ENCODE assay signal across 8 cellular contexts in the genomic region with DNA sequence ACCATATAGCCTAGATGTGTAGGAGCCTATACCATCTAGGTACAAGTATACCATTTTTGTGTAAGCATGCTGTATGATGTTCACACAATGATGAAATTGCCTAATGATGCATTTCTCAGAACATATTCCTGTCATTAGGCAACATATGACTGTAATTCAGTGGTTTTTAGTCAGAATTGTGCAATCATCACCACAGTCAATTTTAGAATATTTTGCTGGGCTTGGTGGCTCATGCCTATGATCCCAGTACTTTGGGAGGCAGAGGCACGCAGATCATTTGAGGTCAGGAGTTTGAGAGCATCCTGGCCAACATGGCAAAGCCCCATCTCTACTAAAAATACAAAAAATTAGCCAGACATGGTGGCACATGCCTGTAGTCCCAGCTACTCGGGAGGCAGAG. TPM values are rescaled to one million over a fixed set of nuclear protein-coding genes. Genes with fewer than 3 reads are reported as not detected.
DNase-seq lines count a peak whose midpoint lies in the region; ATAC-seq, FAIRE-seq and TF ChIP-seq lines count a peak whose summit lies in the region.
"Not testable (repeated sequence)": the region's sequence is repeated elsewhere in the genome, so short reads cannot be mapped to it uniquely, and the experiment has no call there.

No MANE protein-coding gene starts in this region.

- not testable (repeated sequence) for DNase-seq in A549 (ENCODE audit: low read depth in 1 of 2, low spot score in 1 of 2); K562 (ENCODE audit: extremely low read depth in 1 of 4, low spot score in 3 of 4); lung (ENCODE audit: low spot score)
- DNase-seq in GM23248 (peak; percentile 93), NCI-H226 (peak; percentile 51), foreskin fibroblast (peak; percentile 82 to 92), spleen (peak; percentile 45)
- DNase-seq in activated CD4-positive, alpha-beta T cell treated with anti-CD3 and anti-CD28 coated beads for 36 hours = peak; percentile 58

- not testable (repeated sequence) for H3K9me3 ChIP-seq in A549; GM23248 (ENCODE audit: low read depth); K562 (replicated peaks; ENCODE audit: control insufficient read depth, insufficient read depth, low read depth, low read length); lung (ENCODE audit: control insufficient read depth in 2 of 2, insufficient read depth in 1 of 2, low read length in 1 of 2); spleen

- H4K20me1 ChIP-seq in GM23248 (ENCODE audit: insufficient read depth); K562 (replicated peaks; ENCODE audit: control insufficient read depth, insufficient read depth, low read length): not testable (repeated sequence)

- WGBS in A549 (ENCODE audit: missing lambda C conversion rate) = 74% methylated on average over 2 of the region's 2 CpGs
- 0 to 3% methylated on average over 2 of the region's 2 CpGs for WGBS in GM23248 (ENCODE audit: low coverage in 1 of 2, low lambda C conversion rate in 2 of 2, missing lambda C conversion rate in 2 of 2), 2 experiments
- 73% methylated on average over 2 of the region's 2 CpGs for WGBS in K562 (ENCODE audit: insufficient coverage, low coverage, missing lambda C conversion rate)
- 32 to 44% methylated on average over 2 of the region's 2 CpGs for WGBS in lung, 2 donors
- WGBS in spleen, 5 donors = 30 to 73% (median 48%) methylated on average over 2 of the region's 2 CpGs

- not testable (repeated sequence) for H3K27ac ChIP-seq in A549; K562 (ENCODE audit: extremely low read depth, low read depth, low read length); lung (ENCODE audit: low read depth in 1 of 2, low read length in 1 of 2)
- H3K27ac ChIP-seq in GM23248 = peak overlapping the region; percentile 76
- peak overlapping the region in 7 of 8 donors; percentile 51 to 83 (median 79) for H3K27ac ChIP-seq in spleen

- not testable (repeated sequence) for BruUV-seq in K562 (replicated peaks; lab: Mats Ljungman, UMichigan)

- not testable (repeated sequence) for TF ChIP-seq EP300 in A549 (IDR thresholded peaks at IDR 0.05); K562 (IDR thresholded peaks at IDR 0.05; ENCODE audit: low read length)

- H3K4me2 ChIP-seq in A549; K562 (ENCODE audit: insufficient read depth, low read length): not testable (repeated sequence)
- H3K4me2 ChIP-seq in GM23248 (ENCODE audit: unreplicated experiment) = peak overlapping the region; percentile 49

- H3K79me2 ChIP-seq in GM23248 (ENCODE audit: insufficient read depth) (peaks cover 97% of the 10 kb centered on the region), K562 (ENCODE audit: control insufficient read depth, insufficient read depth, low read length) (peaks cover 80% of the 10 kb centered on the region)

- not testable (repeated sequence) for H3K27me3 ChIP-seq in GM23248 (replicated peaks; ENCODE audit: insufficient read depth); K562 (ENCODE audit: control insufficient read depth in 2 of 2, insufficient read depth in 2 of 2, low read length in 2 of 2); lung (ENCODE audit: control insufficient read depth, insufficient read depth); spleen (replicated peaks in 1 of 7)

- not testable (repeated sequence) for TF ChIP-seq RAD21 in A549 (conservative IDR thresholded peaks at IDR 0.05 in 1 of 2, IDR thresholded peaks at IDR 0.05 in 1 of 2); K562 (CRISPR knock-in tag; conservative IDR thresholded peaks at IDR 0.05 in 1 of 2, IDR thresholded peaks at IDR 0.05 in 1 of 2)

- H3K4me1 ChIP-seq in A549 = peaks cover 24% of the 10 kb centered on the region
- H3K4me1 ChIP-seq in GM23248 (ENCODE audit: insufficient read depth) = peaks cover 51% of the 10 kb centered on the region
- H3K4me1 ChIP-seq in K562 (replicated peaks in 1 of 2; ENCODE audit: control insufficient read depth in 2 of 2, insufficient read depth in 2 of 2, low read length in 2 of 2) = not testable (repeated sequence)
- H3K4me1 ChIP-seq in lung (ENCODE audit: control insufficient read depth in 2 of 2, insufficient read depth in 2 of 2, low read length in 2 of 2) = peaks cover 5 to 10% of the 10 kb centered on the region in 2 donors
- peaks cover 12 to 99% (median 60%) of the 10 kb centered on the region in 6 donors for H3K4me1 ChIP-seq in spleen

- not testable (repeated sequence) for TF ChIP-seq POLR2A in A549 (IDR thresholded peaks at IDR 0.05; ENCODE audit: low read length); K562 (conservative IDR thresholded peaks at IDR 0.05); spleen (IDR thresholded peaks at IDR 0.05)

- TF ChIP-seq CTCF in A549 (IDR thresholded peaks at IDR 0.05); K562 (IDR thresholded peaks at IDR 0.05 in 2 of 3, conservative IDR thresholded peaks at IDR 0.05 in 1 of 3; ENCODE audit: insufficient read depth in 2 of 3, low read depth in 1 of 3, low read length in 3 of 3); foreskin fibroblast (IDR thresholded peaks at IDR 0.05; ENCODE audit: low read depth, low read length); lung (IDR thresholded peaks at IDR 0.05; ENCODE audit: control extremely low read depth, extremely low read depth); spleen (IDR thresholded peaks at IDR 0.05 in 8 of 11, conservative IDR thresholded peaks at IDR 0.05 in 3 of 11): not testable (repeated sequence)

- in situ Hi-C loops in GM23248 (cut with MboI); K562 (cut with MboI): not testable (repeated sequence)

- ATAC-seq in A549 = 0 out of 6 replicates have a peak, but pooled peaks of 1 of the 2 experiments have one; percentile 33
- peak; percentile 96 for ATAC-seq in activated CD4-positive, alpha-beta T cell treated with anti-CD3 and anti-CD28 coated beads for 36 hours
- ATAC-seq in K562 = not testable (repeated sequence)
- ATAC-seq in lung (ENCODE audit: insufficient read depth, low FRiP score) = peak; percentile 72

- CTCF ChIA-PET in A549 (lab: Yijun Ruan, JAX) = interaction anchor here (1.0 to 5.1 kb wide), 6 partner anchors 9 to 98 kb away, joined by 3 to 29 read pairs (median 4); no protein-coding TSS in a partner anchor
- CTCF ChIA-PET in activated CD4-positive, alpha-beta T cell treated with anti-CD3 and anti-CD28 coated beads for 36 hours (lab: Charles Lee) = interaction anchor here (0.6 to 3.9 kb wide), 3 partner anchors 13 to 796 kb away, joined by 3 to 31 read pairs (median 3); no protein-coding TSS in a partner anchor
- CTCF ChIA-PET in K562 (lab: Yijun Ruan, JAX; ENCODE audit: low intra/inter-chr PET ratio) = not testable (repeated sequence)

- peak overlapping the region; percentile 47 for H3K9ac ChIP-seq in GM23248
- H3K9ac ChIP-seq in K562 (ENCODE audit: insufficient read depth in 1 of 2, low read depth in 2 of 2, low read length in 2 of 2) = not testable (repeated sequence)

- H3K27ac Mint-ChIP-seq in activated CD4-positive, alpha-beta T cell treated with anti-CD3 and anti-CD28 coated beads for 36 hours = not testable (repeated sequence)

- H2AFZ ChIP-seq in GM23248; K562 (ENCODE audit: low read depth, low read length): not testable (repeated sequence)

- not testable (repeated sequence) for H3K4me3 ChIP-seq in A549; K562; foreskin fibroblast (ENCODE audit: low read depth in 1 of 2, low read length in 2 of 2); lung
- H3K4me3 ChIP-seq in GM23248 (0 out of 2 replicates have a peak overlapping the region, but pooled peaks have one; percentile 17), spleen (peak overlapping the region in 1 of 8 donors; percentile 25)

- H3K36me3 Mint-ChIP-seq in activated CD4-positive, alpha-beta T cell treated with anti-CD3 and anti-CD28 coated beads for 36 hours (ENCODE audit: low read depth) = peaks cover 15% of the 10 kb centered on the region

- not testable (repeated sequence) for H3K9me3 Mint-ChIP-seq in activated CD4-positive, alpha-beta T cell treated with anti-CD3 and anti-CD28 coated beads for 36 hours (ENCODE audit: low read depth)

- peak overlapping the region; percentile 28 for H3K4me3 Mint-ChIP-seq in activated CD4-positive, alpha-beta T cell treated with anti-CD3 and anti-CD28 coated beads for 36 hours

- not testable (repeated sequence) for H3K9me2 ChIP-seq in GM23248 (ENCODE audit: insufficient read depth)

- POLR2A ChIA-PET in A549 (lab: Yijun Ruan, JAX); K562 (lab: Yijun Ruan, JAX): not testable (repeated sequence)
- POLR2A ChIA-PET in activated CD4-positive, alpha-beta T cell treated with anti-CD3 and anti-CD28 coated beads for 36 hours (lab: Charles Lee) = interaction anchor here (1.5 kb wide), 1 partner anchor 20 kb away, joined by 10 read pairs; the partner anchor contains the start of gene UBE2R2

- not testable (repeated sequence) for H3K36me3 ChIP-seq in GM23248 (ENCODE audit: low read depth); K562 (ENCODE audit: control insufficient read depth, insufficient read depth, low read length); lung (ENCODE audit: control insufficient read depth in 2 of 2, insufficient read depth in 2 of 2, low read length in 2 of 2); spleen

- not testable (repeated sequence) for FAIRE-seq in A549 (lab: Jason Lieb, UNC); K562 (lab: Jason Lieb, UNC)

- H3F3A ChIP-seq in GM23248 (ENCODE audit: insufficient read depth) = peaks cover 29% of the 10 kb centered on the region

- H3K4me1 Mint-ChIP-seq in activated CD4-positive, alpha-beta T cell treated with anti-CD3 and anti-CD28 coated beads for 36 hours = peaks cover 45% of the 10 kb centered on the region

- H3K9me1 ChIP-seq in K562 (ENCODE audit: control insufficient read depth, insufficient read depth, low read length) = not testable (repeated sequence)

- H3K27me3 Mint-ChIP-seq in activated CD4-positive, alpha-beta T cell treated with anti-CD3 and anti-CD28 coated beads for 36 hours = not testable (repeated sequence)

- intact Hi-C loops in activated CD4-positive, alpha-beta T cell treated with anti-CD3 and anti-CD28 coated beads for 36 hours (cut with DNase I, micrococcal nuclease) = loop anchor here in 1 of 2 experiments (1.0 kb wide), 2 partner anchors 18 to 45 kb away; no protein-coding TSS in a partner anchor
- intact Hi-C loops in K562 (cut with micrococcal nuclease); spleen (cut with DNase I; ENCODE audit: low total_unique reads): not testable (repeated sequence)

RNA-seq across cellular contexts. Expression of gene UBE2R2, which starts 19.3 kb away (rescaled TPM):
- polyA plus RNA-seq in A549 (2011; rRNA removed) (44.9 and 48.1 TPM in 2 replicates), A549 (2017; fragmentation: RNase III; extraction: RNeasy Plus Mini Kit Qiagen cat#74134 plus additional on column Dnase treatment) (37.9 to 41.7 TPM (median 41.2 TPM) in 3 replicates), GM23248 (2016; fragmentation: Nextera tagmentation; extraction: Ambion mirVana) (16.0 and 18.1 TPM in 2 replicates), K562 (2011; rRNA removed) (10.2 and 12.0 TPM in 2 replicates), K562 (2014; fragmentation: Illumina TruSeq; extraction: Trizol) (22.3 and 26.2 TPM in 2 replicates), K562 (2014; fragmentation: Nextera tagmentation; extraction: Ambion mirVana) (1 to 10 TPM; 7.8 to 8.4 TPM), K562 (2014; rRNA removed) (11.3 and 11.8 TPM in 2 replicates), lung (10 to 100 TPM; 16.2 to 25.4 TPM), spleen (10 to 100 TPM; 15.2 to 20.2 (median 19.4) TPM)
- polyA plus RNA-seq in A549 (2012; cell fraction: cytosol; rRNA removed) = 19.9 and 20.4 TPM in 2 replicates
- 10.2 and 11.6 TPM in 2 replicates for polyA plus RNA-seq in A549 (2012; cell fraction: nucleus; rRNA removed)
- 34.8 and 36.2 TPM in 2 replicates for polyA minus RNA-seq in A549 (2011; rRNA and poly(A)+ RNA removed)
- 15.9 and 18.9 TPM in 2 replicates for total RNA-seq in GM23248 (2014; rRNA removed; shearing (Covaris generic))
- total RNA-seq in activated CD4-positive, alpha-beta T cell treated with anti-CD3 and anti-CD28 coated beads for 36 hours = 10 to 100 TPM; 47.7 to 49.5 TPM
- total RNA-seq in K562 (2011; cell fraction: chromatin; rRNA removed; ENCODE audit: low replicate concordance) = 9.6 and 14.3 TPM in 2 replicates
- total RNA-seq in K562 (2011; cell fraction: nucleolus; rRNA removed) = 7.1 and 7.2 TPM in 2 replicates
- 12.5 and 19.9 TPM in 2 replicates for total RNA-seq in K562 (2011; cell fraction: nucleoplasm; rRNA removed)
- total RNA-seq in K562 (2014; rRNA removed) (8.2 and 9.7 TPM in 2 replicates), K562 (2014; rRNA removed; fragmentation: Illumina TruSeq; extraction: Trizol) (12.8 and 13.8 TPM in 2 replicates), K562 (2015; rRNA removed; fragmentation: Illumina TruSeq; extraction: Trizol) (11.1 and 11.3 TPM in 2 replicates), K562 (2021) (20.5 and 22.5 TPM in 2 replicates), lung (10 to 100 TPM; 29.4 to 29.5 TPM), spleen (10 to 100 TPM; 33.4 to 48.5 (median 41.7) TPM)
- 6.8 and 10.1 TPM in 2 replicates for polyA plus RNA-seq in K562 (2011; cell fraction: cytosol; rRNA removed)
- 5.5 and 8.1 TPM in 2 replicates for polyA plus RNA-seq in K562 (2011; cell fraction: nucleus; rRNA removed)
- polyA plus RNA-seq in K562 (2012) = 21.8 and 25.8 TPM in 2 replicates
- 20.5 and 24.5 TPM in 2 replicates for polyA minus RNA-seq in K562 (2011; rRNA and poly(A)+ RNA removed)
- polyA minus RNA-seq in K562 (2011; cell fraction: cytosol; rRNA and poly(A)+ RNA removed) = 11.1 and 12.7 TPM in 2 replicates
- polyA minus RNA-seq in K562 (2011; cell fraction: nucleus; rRNA and poly(A)+ RNA removed) = 4.0 and 7.6 TPM in 2 replicates

RNA-seq across cellular contexts. Expression of gene PRSS3, which starts 40.9 kb away (rescaled TPM):
- polyA plus RNA-seq in A549 (2011; rRNA removed) (2.0 and 3.3 TPM in 2 replicates), A549 (2017; fragmentation: RNase III; extraction: RNeasy Plus Mini Kit Qiagen cat#74134 plus additional on column Dnase treatment) (1.9 to 4.3 TPM (median 4.0 TPM) in 3 replicates), GM23248 (2016; fragmentation: Nextera tagmentation; extraction: Ambion mirVana) (48.2 and 53.3 TPM in 2 replicates), K562 (2011; rRNA removed) (not detected in 2 replicates), K562 (2014; fragmentation: Illumina TruSeq; extraction: Trizol) (0.18 TPM in 1 of 2 replicates, not detected in the other), K562 (2014; fragmentation: Nextera tagmentation; extraction: Ambion mirVana) (under 1 TPM in 1 of 2 experiments, not detected in 1; 0.35 TPM), K562 (2014; rRNA removed) (not detected in 2 replicates), lung (under 1 TPM; 0.26 to 0.37 TPM), spleen (under 1 TPM in 2 of 3 donors, not detected in 1; 0.09 to 0.42 TPM)
- polyA plus RNA-seq in A549 (2012; cell fraction: cytosol; rRNA removed) = 1.0 and 1.2 TPM in 2 replicates
- 0.59 and 1.3 TPM in 2 replicates for polyA plus RNA-seq in A549 (2012; cell fraction: nucleus; rRNA removed)
- 2.9 and 3.7 TPM in 2 replicates for polyA minus RNA-seq in A549 (2011; rRNA and poly(A)+ RNA removed)
- total RNA-seq in GM23248 (2014; rRNA removed; shearing (Covaris generic)) = 15.1 and 30.7 TPM in 2 replicates
- not detected for total RNA-seq in activated CD4-positive, alpha-beta T cell treated with anti-CD3 and anti-CD28 coated beads for 36 hours
- total RNA-seq in K562 (2011; cell fraction: chromatin; rRNA removed; ENCODE audit: low replicate concordance) = not detected in 2 replicates
- not detected in 2 replicates for total RNA-seq in K562 (2011; cell fraction: nucleolus; rRNA removed)
- not detected in 2 replicates for total RNA-seq in K562 (2011; cell fraction: nucleoplasm; rRNA removed)
- total RNA-seq in K562 (2014; rRNA removed) (not detected in 2 replicates), K562 (2014; rRNA removed; fragmentation: Illumina TruSeq; extraction: Trizol) (not detected in 2 replicates), K562 (2015; rRNA removed; fragmentation: Illumina TruSeq; extraction: Trizol) (not detected in 2 replicates), K562 (2021) (0.42 and 1.3 TPM in 2 replicates), lung (1 to 10 TPM in 1 of 2 donors, not detected in 1; 1.3 TPM), spleen (not detected)
- polyA plus RNA-seq in K562 (2011; cell fraction: cytosol; rRNA removed) = not detected in 2 replicates
- not detected in 2 replicates for polyA plus RNA-seq in K562 (2011; cell fraction: nucleus; rRNA removed)
- polyA plus RNA-seq in K562 (2012) = 0.25 and 0.89 TPM in 2 replicates
- polyA minus RNA-seq in K562 (2011; rRNA and poly(A)+ RNA removed) = not detected in 2 replicates
- polyA minus RNA-seq in K562 (2011; cell fraction: cytosol; rRNA and poly(A)+ RNA removed) = not detected in 2 replicates
- not detected in 2 replicates for polyA minus RNA-seq in K562 (2011; cell fraction: nucleus; rRNA and poly(A)+ RNA removed)
